In the genomic region with DNA sequence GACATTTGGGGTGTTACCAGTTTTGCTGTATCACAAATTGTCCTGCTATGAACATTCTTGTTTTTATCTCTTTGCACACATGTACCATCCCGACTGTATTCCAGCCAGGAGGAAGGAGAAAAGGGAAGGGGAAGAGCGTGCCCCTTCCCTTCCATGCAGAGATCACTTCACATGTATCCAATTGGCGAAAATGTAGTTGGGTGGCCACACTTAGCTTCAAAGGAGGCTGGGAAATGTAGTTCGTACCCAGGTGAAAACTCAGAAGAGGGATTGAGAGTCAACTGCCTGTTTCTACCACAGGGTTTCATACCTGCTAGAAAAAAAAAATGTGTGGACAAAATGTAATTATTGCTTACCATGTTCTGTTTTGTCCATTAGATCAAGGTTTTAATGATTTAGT, we compare ENCODE assay signal across 1 cellular context.
TF ChIP-seq lines count a peak whose summit lies in the region.

No MANE protein-coding gene starts in this region.

TF ChIP-seq in H1, 55 proteins besides CTCF, POLR2A, EP300 and RAD21 (continued from another document):
- TF ChIP-seq CHD7 (IDR thresholded peaks at IDR 0.05; ENCODE audit: insufficient replicate concordance, low read length) (no peak), SP2 (IDR thresholded peaks at IDR 0.05; ENCODE audit: low read length) (no peak), SIN3A (conservative IDR thresholded peaks at IDR 0.05 in 1 of 2, IDR thresholded peaks at IDR 0.05 in 1 of 2; ENCODE audit: low read depth in 1 of 2, low read length in 2 of 2) (no peak), BCL11A (IDR thresholded peaks at IDR 0.05; ENCODE audit: low read depth in 2 of 2, low read length in 2 of 2) (no peak), KDM1A (IDR thresholded peaks at IDR 0.05; ENCODE audit: borderline replicate concordance, low read length) (no peak), SP1 (IDR thresholded peaks at IDR 0.05; ENCODE audit: low read depth, low read length) (peak; percentile 56; the same call in 1 of the 2 replicates), NANOG (IDR thresholded peaks at IDR 0.05; ENCODE audit: insufficient read depth, low read depth, low read length, poor library complexity, severe bottlenecking) (no peak), CHD1 (IDR thresholded peaks at IDR 0.05; ENCODE audit: low read depth, low read length) (no peak)
- TF ChIP-seq, protein P1, sequence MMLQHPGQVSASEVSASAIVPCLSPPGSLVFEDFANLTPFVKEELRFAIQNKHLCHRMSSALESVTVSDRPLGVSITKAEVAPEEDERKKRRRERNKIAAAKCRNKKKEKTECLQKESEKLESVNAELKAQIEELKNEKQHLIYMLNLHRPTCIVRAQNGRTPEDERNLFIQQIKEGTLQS (IDR thresholded peaks at IDR 0.05; ENCODE audit: insufficient read depth, low read depth, low read length): no peak
- TF ChIP-seq, protein P2, sequence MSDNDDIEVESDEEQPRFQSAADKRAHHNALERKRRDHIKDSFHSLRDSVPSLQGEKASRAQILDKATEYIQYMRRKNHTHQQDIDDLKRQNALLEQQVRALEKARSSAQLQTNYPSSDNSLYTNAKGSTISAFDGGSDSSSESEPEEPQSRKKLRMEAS (IDR thresholded peaks at IDR 0.05): no peak
